ENCODE assay signal across 13 cellular contexts in genomic region chr16:82700541-82701240, GRCh38.
DNase-seq lines count a peak whose midpoint lies in the region; ATAC-seq and TF ChIP-seq lines count a peak whose summit lies in the region.
"Had no signal": no experiment of that assay in that cellular context is flagged by ENCODE, and none has a peak within 500 bp of the region (broad histone marks: within the 10 kb centered on the region; RNA-seq: fewer than 3 reads in every experiment).

No MANE protein-coding gene starts in this region.

- no peak for TF ChIP-seq POLR2A in gastroesophageal sphincter (IDR thresholded peaks at IDR 0.05)

- peaks cover 6% of the 10 kb centered on the region for H3K9me3 Mint-ChIP-seq in activated CD4-positive, alpha-beta memory T cell treated with anti-CD3 and anti-CD28 coated beads, Interleukin-2, amount 10 ng/mL, durations not matched to agents 7 days and 5 days
- no peaks in the 10 kb centered on the region for H3K9me3 Mint-ChIP-seq in activated CD4-positive, alpha-beta memory T cell treated with anti-CD3 and anti-CD28 coated beads for 36 hours
- no peaks in the 10 kb centered on the region for H3K9me3 Mint-ChIP-seq in stimulated activated memory B cell treated with anti-CD40 and anti-IgM and Interleukin-4, amounts not matched to agents 10 μg/mL and 1 μg/mL and 100 μg/mL, for 72 hours

- POLR2A ChIA-PET in activated CD4-positive, alpha-beta memory T cell treated with anti-CD3 and anti-CD28 coated beads, Interleukin-2, amount 10 ng/mL, durations not matched to agents 7 days and 5 days (lab: Charles Lee): interaction anchor here (1.5 kb wide), 1 partner anchor 47 kb away, joined by 6 read pairs; no protein-coding TSS in a partner anchor
- POLR2A ChIA-PET in activated CD4-positive, alpha-beta memory T cell treated with anti-CD3 and anti-CD28 coated beads for 36 hours (lab: Charles Lee): no interaction called here

- no peak for DNase-seq in activated CD4-positive, alpha-beta memory T cell treated with anti-CD3 and anti-CD28 coated beads, Interleukin-2, amount 10 ng/mL, durations not matched to agents 7 days and 5 days
- DNase-seq in activated CD4-positive, alpha-beta memory T cell treated with anti-CD3 and anti-CD28 coated beads for 36 hours: no peak
- DNase-seq in RPMI7951 (ENCODE audit: low read depth) (peak; percentile 87), fibroblast of pulmonary artery (ENCODE audit: low read depth) (peak; percentile 89), NCI-H524 (lab: John Stamatoyannopoulos, UW) (no peak)
- DNase-seq: kidney, NCI-H1436 treated with DMSO at 0.1 percent for 48 hours, PC-3, testis had no signal

- no peaks in the 10 kb centered on the region for H3K27me3 Mint-ChIP-seq in activated CD4-positive, alpha-beta memory T cell treated with anti-CD3 and anti-CD28 coated beads, Interleukin-2, amount 10 ng/mL, durations not matched to agents 7 days and 5 days
- H3K27me3 Mint-ChIP-seq in activated CD4-positive, alpha-beta memory T cell treated with anti-CD3 and anti-CD28 coated beads for 36 hours: peaks cover 1% of the 10 kb centered on the region
- H3K27me3 Mint-ChIP-seq in stimulated activated memory B cell treated with anti-CD40 and anti-IgM and Interleukin-4, amounts not matched to agents 10 μg/mL and 1 μg/mL and 100 μg/mL, for 72 hours: peaks cover 14% of the 10 kb centered on the region

- H3K4me1 ChIP-seq in gastroesophageal sphincter: peaks cover 0 to 29% (median 0%) of the 10 kb centered on the region in 3 donors
- H3K4me1 ChIP-seq: testis had no signal

- TF ChIP-seq CTCF in fibroblast of pulmonary artery (IDR thresholded peaks at IDR 0.05; ENCODE audit: low read length, missing control alignments): no peak
- TF ChIP-seq CTCF in gastroesophageal sphincter (IDR thresholded peaks at IDR 0.05): no peak

- intact Hi-C loops in activated CD4-positive, alpha-beta memory T cell treated with anti-CD3 and anti-CD28 coated beads for 36 hours (cut with micrococcal nuclease): loop anchor here (2.0 kb wide), 1 partner anchor 48 kb away; no protein-coding TSS in a partner anchor

- H3K36me3 ChIP-seq in gastroesophageal sphincter: no peaks in the 10 kb centered on the region

- H3K27me3 ChIP-seq in gastroesophageal sphincter: no peaks in the 10 kb centered on the region
- H3K27me3 ChIP-seq: testis had no signal

- WGBS in gastroesophageal sphincter (ENCODE audit: low coverage in 1 of 2), 2 donors: 37 to 100% methylated on average over 1 to 2 of the region's 5 CpGs

- peaks cover 5% of the 10 kb centered on the region for H3K36me3 Mint-ChIP-seq in activated CD4-positive, alpha-beta memory T cell treated with anti-CD3 and anti-CD28 coated beads, Interleukin-2, amount 10 ng/mL, durations not matched to agents 7 days and 5 days (ENCODE audit: low read depth)
- H3K36me3 Mint-ChIP-seq in activated CD4-positive, alpha-beta memory T cell treated with anti-CD3 and anti-CD28 coated beads for 36 hours: no peaks in the 10 kb centered on the region
- no peaks in the 10 kb centered on the region for H3K36me3 Mint-ChIP-seq in stimulated activated memory B cell treated with anti-CD40 and anti-IgM and Interleukin-4, amounts not matched to agents 10 μg/mL and 1 μg/mL and 100 μg/mL, for 72 hours
- H3K36me3 Mint-ChIP-seq: activated naive CD8-positive, alpha-beta T cell had no signal

- peak overlapping the region; percentile 70 for H3K27ac Mint-ChIP-seq in activated CD4-positive, alpha-beta memory T cell treated with anti-CD3 and anti-CD28 coated beads, Interleukin-2, amount 10 ng/mL, durations not matched to agents 7 days and 5 days
- H3K27ac Mint-ChIP-seq in activated CD4-positive, alpha-beta memory T cell treated with anti-CD3 and anti-CD28 coated beads for 36 hours: no peak overlapping the region
- H3K27ac Mint-ChIP-seq in stimulated activated memory B cell treated with anti-CD40 and anti-IgM and Interleukin-4, amounts not matched to agents 10 μg/mL and 1 μg/mL and 100 μg/mL, for 72 hours: peak overlapping the region; percentile 48
- H3K27ac Mint-ChIP-seq: activated naive CD8-positive, alpha-beta T cell had no signal

- CTCF ChIA-PET in activated CD4-positive, alpha-beta memory T cell treated with anti-CD3 and anti-CD28 coated beads, Interleukin-2, amount 10 ng/mL, durations not matched to agents 7 days and 5 days (lab: Charles Lee): no interaction called here
- CTCF ChIA-PET in activated CD4-positive, alpha-beta memory T cell treated with anti-CD3 and anti-CD28 coated beads for 36 hours (lab: Charles Lee): interaction anchor here (1.4 kb wide), 1 partner anchor 49 kb away, joined by 4 read pairs; no protein-coding TSS in a partner anchor

- ATAC-seq in stimulated activated memory B cell treated with anti-CD40 and anti-IgM and Interleukin-4, amounts not matched to agents 10 μg/mL and 1 μg/mL and 100 μg/mL, for 72 hours: peak; percentile 57
- ATAC-seq in gastroesophageal sphincter (no peak), GM21528 (IDR thresholded peaks at IDR 0.05; ENCODE audit: low FRiP score, unreplicated experiment) (no peak)
- ATAC-seq: PC-3 had no signal

- no peak overlapping the region for H3K4me3 Mint-ChIP-seq in activated CD4-positive, alpha-beta memory T cell treated with anti-CD3 and anti-CD28 coated beads, Interleukin-2, amount 10 ng/mL, durations not matched to agents 7 days and 5 days
- H3K4me3 Mint-ChIP-seq in activated CD4-positive, alpha-beta memory T cell treated with anti-CD3 and anti-CD28 coated beads for 36 hours: no peak overlapping the region
- no peak overlapping the region for H3K4me3 Mint-ChIP-seq in stimulated activated memory B cell treated with anti-CD40 and anti-IgM and Interleukin-4, amounts not matched to agents 10 μg/mL and 1 μg/mL and 100 μg/mL, for 72 hours
- H3K4me3 Mint-ChIP-seq: activated naive CD8-positive, alpha-beta T cell had no signal

- H3K27ac ChIP-seq in gastroesophageal sphincter: no peak overlapping the region
- H3K27ac ChIP-seq: testis had no signal

- H3K4me3 ChIP-seq in fibroblast of pulmonary artery (replicated peaks; ENCODE audit: low read depth, low read length) (no peak overlapping the region), gastroesophageal sphincter (no peak overlapping the region)
- H3K4me3 ChIP-seq: testis had no signal

- H3K9me3 ChIP-seq in gastroesophageal sphincter: no peaks in the 10 kb centered on the region
- H3K9me3 ChIP-seq: testis had no signal

- TF ChIP-seq EP300 in gastroesophageal sphincter (IDR thresholded peaks at IDR 0.05): no peak

- H3K4me1 Mint-ChIP-seq in activated CD4-positive, alpha-beta memory T cell treated with anti-CD3 and anti-CD28 coated beads, Interleukin-2, amount 10 ng/mL, durations not matched to agents 7 days and 5 days: peaks cover 41% of the 10 kb centered on the region
- H3K4me1 Mint-ChIP-seq in activated CD4-positive, alpha-beta memory T cell treated with anti-CD3 and anti-CD28 coated beads for 36 hours (ENCODE audit: low read depth): peaks cover 11% of the 10 kb centered on the region
- peaks cover 9% of the 10 kb centered on the region for H3K4me1 Mint-ChIP-seq in stimulated activated memory B cell treated with anti-CD40 and anti-IgM and Interleukin-4, amounts not matched to agents 10 μg/mL and 1 μg/mL and 100 μg/mL, for 72 hours

Comparison
In these comparisons a context has a peak if more than half of its experiments do, and no peak if none do; other contexts are left out.
1. DNase-seq: peak in RPMI7951 (single experiment) and fibroblast of pulmonary artery (single experiment); none in activated CD4-positive, alpha-beta memory T cell treated with anti-CD3 and anti-CD28 coated beads, Interleukin-2, amount 10 ng/mL, durations not matched to agents 7 days and 5 days (single experiment), activated CD4-positive, alpha-beta memory T cell treated with anti-CD3 and anti-CD28 coated beads for 36 hours (single experiment) and NCI-H524 (0 of 2).